Comparison of ENCODE assay signal across 8 cellular contexts in the genomic region with DNA sequence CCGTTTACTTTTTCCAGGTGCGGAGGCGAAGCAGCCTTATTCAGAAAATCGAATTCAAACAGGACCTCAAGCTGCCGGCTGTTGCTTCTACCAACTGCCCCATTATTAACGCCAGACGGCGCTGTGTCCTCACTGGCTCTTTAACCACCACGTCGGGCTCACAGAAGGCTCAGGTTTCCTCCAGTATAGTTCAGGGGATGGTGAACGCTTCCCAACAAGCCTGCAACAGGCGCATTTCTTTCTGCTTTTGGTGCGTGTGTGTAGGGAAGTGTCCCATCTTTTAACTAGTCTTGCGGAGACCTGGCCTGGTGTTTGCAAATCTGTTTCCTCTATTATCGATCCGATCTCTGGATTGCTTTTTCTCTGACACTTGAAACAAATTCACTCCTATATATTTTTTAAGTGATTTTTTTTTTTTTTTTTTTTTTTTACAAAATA. TPM values are rescaled to one million over a fixed set of nuclear protein-coding genes. Genes with fewer than 3 reads are reported as not detected.
DNase-seq lines count a peak whose midpoint lies in the region; ATAC-seq and TF ChIP-seq lines count a peak whose summit lies in the region.

No MANE protein-coding gene starts in this region.

- no peaks in the 10 kb centered on the region for H3K9me3 ChIP-seq in mammary epithelial cell (replicated peaks; ENCODE audit: insufficient read depth, low read length)

- H3K36me3 ChIP-seq in mammary epithelial cell (ENCODE audit: insufficient read depth, low read length), result no peaks in the 10 kb centered on the region

- in situ Hi-C loops in mammary epithelial cell (cut with MboI; ENCODE audit: low sequenced_read_pairs in 2 of 2), result loop anchor here in 1 of 2 donors (10.0 kb wide), 1 partner anchor 277 kb away; no protein-coding TSS in a partner anchor

- no peaks in the 10 kb centered on the region for H3K79me2 ChIP-seq in mammary epithelial cell (ENCODE audit: insufficient read depth, low read length)

- peaks cover 12% of the 10 kb centered on the region for H3K27me3 ChIP-seq in mammary epithelial cell (ENCODE audit: insufficient read depth, low read length)

- dilution Hi-C loops in mammary epithelial cell (cut with HindIII; ENCODE audit: low sequenced_read_pairs), result no loop called here

- DNase-seq in NCI-H2227 treated with DMSO at 0.1 percent for 48 hours (lab: John Stamatoyannopoulos, UW) (peak; percentile 92), mammary epithelial cell (peak; percentile 81), islet precursor cell (peak; percentile 94)
- peak; percentile 36 to 51 for DNase-seq in stimulated activated CD4-positive, alpha-beta T cell treated with anti-CD3 and anti-CD28 coated beads, Interleukin-15, amount 100 ng/mL, for 48 hours (ENCODE audit: low read depth in 2 of 2)

- peaks cover 21% of the 10 kb centered on the region for H3K4me1 ChIP-seq in mammary epithelial cell (ENCODE audit: insufficient read depth, low read length)

- WGBS in mammary epithelial cell (ENCODE audit: low coverage, missing lambda C conversion rate), result 5% methylated on average over 16 of the region's 16 CpGs

- peak; percentile 97 for TF ChIP-seq CTCF in GM12801 (IDR thresholded peaks at IDR 0.05; ENCODE audit: extremely low read depth, insufficient read length)
- peak; percentile 99 for TF ChIP-seq CTCF in WI38 (IDR thresholded peaks at IDR 0.05; ENCODE audit: low read depth, low read length)
- TF ChIP-seq CTCF in mammary epithelial cell (conservative IDR thresholded peaks at IDR 0.05 in 1 of 2, IDR thresholded peaks at IDR 0.05 in 1 of 2; ENCODE audit: extremely low read depth in 1 of 2, insufficient read depth in 1 of 2, low read depth in 1 of 2, low read length in 2 of 2), result peak; percentile 98 to 99

- no peak overlapping the region for H2AFZ ChIP-seq in mammary epithelial cell (ENCODE audit: low read depth, low read length)

- ATAC-seq in HG03045 (IDR thresholded peaks at IDR 0.05; ENCODE audit: unreplicated experiment), result peak; percentile 43
- no peak for ATAC-seq in GM18873 (IDR thresholded peaks at IDR 0.05; ENCODE audit: low FRiP score, unreplicated experiment)

- no peak overlapping the region for H3K9ac ChIP-seq in mammary epithelial cell (ENCODE audit: insufficient read depth, low read length)

- CTCF ChIA-PET in mammary epithelial cell (lab: Charles Lee; ENCODE audit: low non-redundant PET), result interaction anchor here (0.7 kb wide), 2 partner anchors 45 to 189 kb away, joined by 3 to 9 read pairs; no protein-coding TSS in a partner anchor

- H4K20me1 ChIP-seq in mammary epithelial cell (ENCODE audit: insufficient read depth, low read length), result no peaks in the 10 kb centered on the region

- BruUV-seq in mammary epithelial cell (replicated peaks; lab: Mats Ljungman, UMichigan), result no TSS peak

- H3K4me3 ChIP-seq in WI38 (ENCODE audit: low read depth, low read length) (no peak overlapping the region), mammary epithelial cell (replicated peaks in 1 of 3; ENCODE audit: insufficient read depth in 1 of 3, low read depth in 2 of 3, low read length in 3 of 3) (no peak overlapping the region)

- H3K27ac ChIP-seq in mammary epithelial cell (ENCODE audit: insufficient read depth, low read depth, low read length), result no peak overlapping the region

- H3K4me2 ChIP-seq in mammary epithelial cell (ENCODE audit: insufficient read depth, low read depth, low read length), result no peak overlapping the region

- intact Hi-C loops in mammary epithelial cell (cut with micrococcal nuclease), result loop anchor here (1.0 to 10.0 kb wide), 4 partner anchors 56 to 887 kb away; no protein-coding TSS in a partner anchor

RNA-seq across cellular contexts. Expression of gene STUM, which starts 0.8 kb away (rescaled TPM):
- total RNA-seq in mammary epithelial cell, result 1 to 10 TPM in 1 of 2 donors, under 1 TPM in 1; 0.05 to 1.2 TPM
- polyA plus RNA-seq in mammary epithelial cell, result not detected
- not detected for polyA minus RNA-seq in mammary epithelial cell

Comparison
In these comparisons a context has a peak if more than half of its experiments do, and no peak if none do; other contexts are left out.
1. DNase-seq: peak in every context shown above with its lines; median percentile 94 in islet precursor cell; 92 in NCI-H2227 treated with DMSO at 0.1 percent for 48 hours; 81 in mammary epithelial cell; 44 in stimulated activated CD4-positive, alpha-beta T cell treated with anti-CD3 and anti-CD28 coated beads, Interleukin-15, amount 100 ng/mL, for 48 hours.